Comparison of ENCODE assay signal across 8 cellular contexts in genomic region chr20:62123450-62124118, GRCh38. TPM values are rescaled to one million over a fixed set of nuclear protein-coding genes. Genes with fewer than 3 reads are reported as not detected.
DNase-seq lines count a peak whose midpoint lies in the region; ATAC-seq and TF ChIP-seq lines count a peak whose summit lies in the region.

No MANE protein-coding gene starts in this region.

- intact Hi-C loops in left cardiac atrium (cut with DNase I) = loop anchor here in 1 of 2 donors (10.0 kb wide), 1 partner anchor 59 kb away; the partner anchor contains the start of gene TAF4
- intact Hi-C loops in left lung (cut with DNase I) = loop anchor here in 1 of 2 donors (10.0 kb wide), 1 partner anchor 59 kb away; the partner anchor contains the start of gene TAF4
- intact Hi-C loops in tibial artery (cut with DNase I; ENCODE audit: low total_unique reads) = loop anchor here (2.0 to 5.0 kb wide), 2 partner anchors 19 to 56 kb away; partner anchors contain the start of genes PSMA7, SS18L1 and TAF4

- peaks cover 40% of the 10 kb centered on the region for H3K36me3 ChIP-seq in right atrium auricular region
- peaks cover 35% of the 10 kb centered on the region for H3K36me3 ChIP-seq in adipocyte (ENCODE audit: control insufficient read depth, insufficient read depth, low read length, severe bottlenecking)
- H3K36me3 ChIP-seq in left lung = peaks cover 0 to 41% of the 10 kb centered on the region in 2 donors
- H3K36me3 ChIP-seq in tibial artery = peaks cover 34 to 43% (median 38%) of the 10 kb centered on the region in 3 donors

- ATAC-seq in left cardiac atrium (no peak), left lung (peak; percentile 10), HG03159 (IDR thresholded peaks at IDR 0.05; ENCODE audit: unreplicated experiment) (no peak)

- no peaks in the 10 kb centered on the region for H3K9me3 ChIP-seq in right atrium auricular region
- no peaks in the 10 kb centered on the region for H3K9me3 ChIP-seq in adipocyte (ENCODE audit: control insufficient read depth, low read length)
- H3K9me3 ChIP-seq in left lung = no peaks in the 10 kb centered on the region
- H3K9me3 ChIP-seq in tibial artery = no peaks in the 10 kb centered on the region

- DNase-seq in right atrium auricular region (ENCODE audit: low spot score) (no peak), left cardiac atrium (no peak), adipocyte (ENCODE audit: low read depth) (peak; percentile 65), left lung (no peak), tibial artery (no peak), DMS53 treated with DMSO at 0.1 percent for 48 hours (lab: John Stamatoyannopoulos, UW; ENCODE audit: unreplicated experiment) (no peak), NCI-H2029 treated with DMSO at 0.1 percent for 48 hours (lab: John Stamatoyannopoulos, UW) (no peak)

- H3K4me3 ChIP-seq in right atrium auricular region (peak overlapping the region; percentile 62 to 91), adipocyte (ENCODE audit: low read length) (peak overlapping the region; percentile 84), left lung (peak overlapping the region; percentile 65 to 85), tibial artery (peak overlapping the region; percentile 86 to 87)

- H3K9ac ChIP-seq in adipocyte (ENCODE audit: low read length) = peak overlapping the region; percentile 84

- H3K27me3 ChIP-seq in right atrium auricular region (no peaks in the 10 kb centered on the region), adipocyte (replicated peaks; ENCODE audit: control insufficient read depth, insufficient read depth, low read length) (peaks cover 10% of the 10 kb centered on the region), left lung (peaks cover 0 to 6% of the 10 kb centered on the region in 2 donors), tibial artery (no peaks in the 10 kb centered on the region)

- TF ChIP-seq CTCF in right atrium auricular region (IDR thresholded peaks at IDR 0.05) = no peak
- TF ChIP-seq CTCF in left lung (IDR thresholded peaks at IDR 0.05) = no peak
- TF ChIP-seq CTCF in tibial artery (IDR thresholded peaks at IDR 0.05) = no peak

- peak overlapping the region; percentile 90 to 92 for H3K27ac ChIP-seq in right atrium auricular region
- peak overlapping the region; percentile 68 to 76 for H3K27ac ChIP-seq in left lung
- H3K27ac ChIP-seq in tibial artery = peak overlapping the region; percentile 82 to 86

- H3K4me1 ChIP-seq in right atrium auricular region = peaks cover 0 to 38% of the 10 kb centered on the region in 2 donors
- H3K4me1 ChIP-seq in adipocyte (ENCODE audit: control insufficient read depth, insufficient read depth, low read length) = peaks cover 13% of the 10 kb centered on the region
- H3K4me1 ChIP-seq in left lung = peaks cover 8 to 23% of the 10 kb centered on the region in 2 donors
- peaks cover 0 to 39% (median 36%) of the 10 kb centered on the region in 4 donors for H3K4me1 ChIP-seq in tibial artery

RNA-seq across cellular contexts. Expression of gene LSM14B, which starts 1.3 kb away (rescaled TPM):
- total RNA-seq in right atrium auricular region = 10 to 100 TPM; 26.1 to 26.8 TPM
- 10 to 100 TPM; 36.8 to 38.1 TPM for total RNA-seq in left cardiac atrium
- 10 to 100 TPM; 36.0 to 36.2 TPM for total RNA-seq in left lung

RNA-seq across cellular contexts. Expression of gene PSMA7, which starts 19.6 kb away (rescaled TPM):
- total RNA-seq in right atrium auricular region (100 to 1,000 TPM; 258 to 313 TPM), left cardiac atrium (100 to 1,000 TPM; 174 to 210 TPM), left lung (100 to 1,000 TPM; 180 to 296 TPM)

RNA-seq across cellular contexts. Expression of gene SS18L1, which starts 20.0 kb away (rescaled TPM):
- 1 to 10 TPM; 8.3 to 9.0 TPM for total RNA-seq in right atrium auricular region
- total RNA-seq in left cardiac atrium = 1 to 10 TPM; 7.6 to 7.7 TPM
- 10 to 100 TPM; 14.6 to 14.9 TPM for total RNA-seq in left lung

RNA-seq across cellular contexts. Expression of gene TAF4, which starts 57.9 kb away (rescaled TPM):
- total RNA-seq in right atrium auricular region (10 to 100 TPM in 1 of 2 donors, 1 to 10 TPM in 1; 8.3 to 18.0 TPM), left cardiac atrium (1 to 10 TPM; 8.8 to 9.3 TPM), left lung (10 to 100 TPM; 15.2 to 16.1 TPM)

RNA-seq across cellular contexts. Expression of gene MTG2, which starts 59.2 kb away (rescaled TPM):
- 10 to 100 TPM; 20.7 to 24.1 TPM for total RNA-seq in right atrium auricular region
- 10 to 100 TPM; 19.1 to 28.9 TPM for total RNA-seq in left cardiac atrium
- total RNA-seq in left lung = 10 to 100 TPM; 25.5 to 29.6 TPM
